Comparison of ENCODE assay signal across 8 cellular contexts in the genomic region with DNA sequence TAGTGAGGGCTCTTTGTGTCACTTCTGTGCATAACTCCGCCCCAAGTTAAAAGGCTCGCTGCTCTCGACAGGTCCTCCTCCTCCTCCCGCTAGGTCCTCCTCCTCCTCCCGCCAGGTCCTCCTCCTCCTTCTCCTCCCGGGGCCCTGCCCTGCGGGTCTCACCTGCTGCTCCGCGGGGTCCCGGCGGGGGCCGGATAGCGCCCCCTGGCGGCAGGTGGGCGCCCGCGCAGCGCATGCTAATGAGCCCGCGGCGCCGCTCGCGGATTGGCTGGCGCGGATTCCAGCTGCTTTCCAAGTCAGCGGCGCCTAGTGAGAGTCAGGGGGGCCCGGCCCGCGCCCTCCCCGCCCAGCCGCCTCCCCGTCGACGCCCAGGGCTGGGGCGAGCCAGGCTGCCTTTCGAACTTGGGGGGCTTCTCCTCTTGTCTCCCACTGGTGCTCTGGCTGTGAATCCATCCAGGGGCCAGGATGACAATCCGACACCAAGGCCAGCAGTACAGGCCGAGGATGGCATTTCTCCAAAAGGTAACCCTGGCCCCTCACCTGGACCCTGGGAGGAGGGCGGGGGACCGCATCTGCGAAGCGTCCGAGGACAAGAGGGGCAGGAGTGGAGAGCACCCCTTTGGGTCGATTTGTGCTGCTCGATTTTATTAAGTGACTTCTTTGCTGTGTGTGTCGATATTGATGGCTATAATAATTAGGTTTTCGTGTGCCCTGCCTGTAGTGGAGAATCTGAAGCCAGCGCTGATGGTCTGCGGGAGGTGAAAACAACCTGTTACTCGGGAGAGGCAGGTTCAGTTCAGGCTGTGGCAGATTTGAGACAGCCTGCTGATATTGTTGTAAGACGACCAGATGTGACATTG. TPM values are rescaled to one million over a fixed set of nuclear protein-coding genes. Genes with fewer than 3 reads are reported as not detected.
DNase-seq lines count a peak whose midpoint lies in the region; ATAC-seq and TF ChIP-seq lines count a peak whose summit lies in the region.

A gene (plus strand): TSS at position 295 of the 860 bp plus-strand sequence. CDS start 171 bp downstream, at position 466.

- H3K36me3 Mint-ChIP-seq in T-helper 17 cell (ENCODE audit: low read depth) = peaks cover 4% of the 10 kb centered on the region

- TF ChIP-seq POLR2A in vagina (IDR thresholded peaks at IDR 0.05) = no peak

- intact Hi-C loops in vagina (cut with DNase I) = no loop called here

- no peaks in the 10 kb centered on the region for H3K36me3 ChIP-seq in hepatocyte (replicated peaks; ENCODE audit: insufficient read depth, low read depth)
- no peaks in the 10 kb centered on the region for H3K36me3 ChIP-seq in vagina

- no peaks in the 10 kb centered on the region for H3K9me2 ChIP-seq in hepatocyte (replicated peaks; ENCODE audit: insufficient read depth)

- peak within 1 kb of the TSS; percentile 45 for H2AFZ ChIP-seq in hepatocyte

- DNase-seq in NCI-H1048 (lab: John Stamatoyannopoulos, UW) = peak; percentile 56
- peak; percentile 85 to 89 (median 85) for DNase-seq in T-helper 17 cell
- DNase-seq in amygdala (lab: John Stamatoyannopoulos, UW) = peak in 53 of 56 donors; percentile 18 to 91 (median 69)
- peak; percentile 90 for DNase-seq in hepatocyte (ENCODE audit: low spot score)
- DNase-seq in renal cortical epithelial cell (ENCODE audit: low read depth) = peak; percentile 29
- DNase-seq in vagina (ENCODE audit: extremely low spot score in 2 of 2) = no peak

- H3K4me1 ChIP-seq in hepatocyte (ENCODE audit: insufficient read depth) = no peaks in the 10 kb centered on the region
- H3K4me1 ChIP-seq in vagina = peaks cover 14% of the 10 kb centered on the region

- H4K20me1 ChIP-seq in hepatocyte (ENCODE audit: insufficient read depth, poor library complexity, severe bottlenecking) = no peaks in the 10 kb centered on the region

- H3K27ac ChIP-seq in hepatocyte (no peak within 1 kb of the TSS), vagina (peak within 1 kb of the TSS; percentile 63)

- H3K27me3 ChIP-seq in hepatocyte (peaks cover 15% of the 10 kb centered on the region), vagina (no peaks in the 10 kb centered on the region)

- peaks cover 17% of the 10 kb centered on the region for H3K27me3 Mint-ChIP-seq in T-helper 17 cell

- peak within 1 kb of the TSS; percentile 12 for H3K4me3 ChIP-seq in hepatocyte
- H3K4me3 ChIP-seq in vagina = peak within 1 kb of the TSS; percentile 49 to 53

- peak within 1 kb of the TSS; percentile 88 for H3K4me3 Mint-ChIP-seq in T-helper 17 cell

- ATAC-seq in HG02588 (IDR thresholded peaks at IDR 0.05; ENCODE audit: unreplicated experiment) (peak; percentile 87), T-helper 17 cell (peak; percentile 98)

- H3K79me2 ChIP-seq in hepatocyte = no peaks in the 10 kb centered on the region

- TF ChIP-seq CTCF in GM12872 (IDR thresholded peaks at IDR 0.05; ENCODE audit: insufficient read depth, low read depth, low read length) (peak; percentile 91), hepatocyte (IDR thresholded peaks at IDR 0.05; ENCODE audit: poor library complexity) (peak; percentile 99), vagina (IDR thresholded peaks at IDR 0.05) (peak; percentile 85 to 97 (median 85))

- WGBS in hepatocyte (ENCODE audit: low lambda C conversion rate, missing lambda C conversion rate) = 8% methylated on average over 38 of the region's 53 CpGs

- no peaks in the 10 kb centered on the region for H3K9me3 ChIP-seq in T-helper 17 cell (ENCODE audit: control insufficient read depth, low read length, poor library complexity, severe bottlenecking)
- no peaks in the 10 kb centered on the region for H3K9me3 ChIP-seq in hepatocyte (ENCODE audit: low read depth)
- H3K9me3 ChIP-seq in vagina = no peaks in the 10 kb centered on the region

- peaks cover 17% of the 10 kb centered on the region for H3K4me1 Mint-ChIP-seq in T-helper 17 cell

- H3K27ac Mint-ChIP-seq in T-helper 17 cell = peak within 1 kb of the TSS; percentile 85

- peak within 1 kb of the TSS; percentile 81 for H3K4me2 ChIP-seq in hepatocyte

RNA-seq across cellular contexts. Expression of the gene that starts here (rescaled TPM):
- 1 to 10 TPM; 1.7 to 4.2 TPM for total RNA-seq in T-helper 17 cell
- total RNA-seq in hepatocyte = 2.9 and 3.1 TPM in 2 replicates
- polyA plus RNA-seq in hepatocyte = 3.3 and 6.0 TPM in 2 replicates
- 2.7 and 4.2 TPM in 2 replicates for total RNA-seq in renal cortical epithelial cell
- total RNA-seq in vagina = 8.1 TPM

Comparison
In these comparisons a context has a peak if more than half of its experiments do, and no peak if none do; other contexts are left out.
1. DNase-seq: peak in NCI-H1048 (single experiment), T-helper 17 cell (3 of 3), amygdala (53 of 56), hepatocyte (single experiment) and renal cortical epithelial cell (single experiment); none in vagina (0 of 2).
2. Peak in every context shown above with its lines, with median percentiles within 50 percentile points of each other: CTCF ChIP-seq.